ENCODE assay signal across 16 cellular contexts in the genomic region with DNA sequence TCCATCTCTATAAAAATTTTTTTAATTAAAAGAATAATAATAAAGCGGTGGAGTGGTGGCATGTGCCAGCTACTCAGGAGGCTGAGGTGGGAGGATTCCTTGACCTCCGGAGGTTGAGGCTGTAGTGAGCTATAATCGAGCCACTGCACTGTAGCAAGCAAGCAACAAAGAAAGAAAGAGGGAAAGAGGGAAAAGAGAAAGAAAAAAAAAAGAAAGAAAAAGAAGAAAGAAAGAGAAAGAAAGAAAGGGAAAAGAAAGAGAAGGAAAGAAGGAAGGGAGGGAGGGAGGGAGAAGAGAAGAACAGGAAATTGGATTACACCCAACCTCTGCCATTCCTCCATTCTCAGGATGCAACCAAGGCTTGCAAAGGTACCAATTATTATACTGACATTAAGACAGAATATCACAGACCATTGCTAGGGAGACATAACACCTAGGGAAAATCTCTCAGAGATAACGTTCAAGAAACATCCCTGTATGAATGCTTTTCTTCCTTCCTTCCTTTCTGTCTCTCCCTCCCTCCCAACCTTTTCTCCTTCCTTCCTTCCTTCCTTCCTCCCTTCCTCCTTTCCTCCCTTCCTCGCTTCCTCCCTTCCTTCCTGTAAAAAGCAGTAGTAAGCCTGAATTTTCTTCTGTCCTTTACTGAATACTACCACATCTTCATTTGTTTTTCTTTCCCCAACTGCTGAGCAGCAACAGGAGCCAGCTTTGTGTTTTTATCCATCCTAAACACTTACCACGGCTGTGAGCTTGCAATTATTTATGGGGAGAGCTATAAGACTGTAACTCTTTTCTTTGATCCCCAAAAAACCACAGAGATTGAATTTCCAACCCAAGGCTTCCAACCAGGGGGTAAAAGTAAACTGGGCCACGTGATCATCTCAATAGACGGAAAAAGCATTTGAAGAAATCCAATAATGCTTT. TPM values are rescaled to one million over a fixed set of nuclear protein-coding genes. Genes with fewer than 3 reads are reported as not detected.
DNase-seq lines count a peak whose midpoint lies in the region; ATAC-seq and TF ChIP-seq lines count a peak whose summit lies in the region.
"Had no signal": no experiment of that assay in that cellular context is flagged by ENCODE, and none has a peak within 500 bp of the region (broad histone marks: within the 10 kb centered on the region; RNA-seq: fewer than 3 reads in every experiment).

No MANE protein-coding gene starts in this region.

- no peak for TF ChIP-seq CTCF in endothelial cell (IDR thresholded peaks at IDR 0.05; ENCODE audit: unreplicated experiment)
- no peak for TF ChIP-seq CTCF in neutrophil (IDR thresholded peaks at IDR 0.05)

- peak overlapping the region; percentile 45 for H3K4me3 Mint-ChIP-seq in activated T-cell treated with anti-CD3 and anti-CD28 coated beads, Interleukin-2, amount 50 U/mL, for 4 hours
- peak overlapping the region; percentile 9 to 95 (median 89) for H3K4me3 Mint-ChIP-seq in CD8-positive, alpha-beta memory T cell
- H3K4me3 Mint-ChIP-seq in endothelial cell (ENCODE audit: unreplicated experiment), result peak overlapping the region; percentile 52

- H3K27me3 Mint-ChIP-seq in activated T-cell treated with anti-CD3 and anti-CD28 coated beads, Interleukin-2, amount 50 U/mL, for 4 hours (ENCODE audit: low read depth), result no peaks in the 10 kb centered on the region
- H3K27me3 Mint-ChIP-seq in CD8-positive, alpha-beta memory T cell, result peaks cover 0 to 2% of the 10 kb centered on the region in 2 donors
- peaks cover 3% of the 10 kb centered on the region for H3K27me3 Mint-ChIP-seq in endothelial cell (ENCODE audit: unreplicated experiment)

- H3K4me1 ChIP-seq in CD8-positive, alpha-beta memory T cell (ENCODE audit: insufficient read depth, low read length), result peaks cover 22% of the 10 kb centered on the region
- H3K4me1 ChIP-seq in neutrophil (ENCODE audit: control insufficient read depth in 1 of 2, insufficient read depth in 1 of 2, low read depth in 1 of 2, low read length in 1 of 2), result peaks cover 43 to 51% of the 10 kb centered on the region in 2 experiments

- H3K27ac Mint-ChIP-seq in CD8-positive, alpha-beta memory T cell, result peak overlapping the region in 6 of 8 donors; percentile 27 to 99 (median 74)
- H3K27ac Mint-ChIP-seq in endothelial cell (ENCODE audit: unreplicated experiment), result no peak overlapping the region

- H3K9me3 ChIP-seq in CD8-positive, alpha-beta memory T cell (ENCODE audit: low read length), result no peaks in the 10 kb centered on the region
- H3K9me3 ChIP-seq in neutrophil, result no peaks in the 10 kb centered on the region

- H3K27ac ChIP-seq in CD8-positive, alpha-beta memory T cell (ENCODE audit: low read depth, low read length), result no peak overlapping the region
- H3K27ac ChIP-seq in neutrophil, result peak overlapping the region; percentile 99

- DNase-seq in activated T-cell treated with anti-CD3 and anti-CD28 coated beads, Interleukin-2, amount 50 U/mL, for 4 hours, result no peak
- DNase-seq in activated T-cell treated with anti-CD3 and anti-CD28 coated beads, Interleukin-2, amount 50 U/mL, for 1 hour, result no peak
- DNase-seq in CD8-positive, alpha-beta memory T cell, result no peak
- DNase-seq in endothelial cell (ENCODE audit: low spot score), result no peak
- no peak for DNase-seq in KG1 (lab: John Stamatoyannopoulos, UW)
- no peak for DNase-seq in SIG-M5 treated with dmso at 0.1 percent for 504 hours (lab: John Stamatoyannopoulos, UW; ENCODE audit: unreplicated experiment)
- DNase-seq: activated CD4-positive, alpha-beta T cell treated with anti-CD3 and anti-CD28 coated beads, Interleukin-2, amount 50 U/mL, for 1 hour; activated CD8-positive, alpha-beta memory T cell treated with anti-CD3 and anti-CD28 coated beads, Interleukin-2, amount 50 U/mL, for 4 hours; activated naive CD4-positive, alpha-beta T cell treated with Interleukin-2 at 50 U/mL for 16 hours; mesendoderm; NCI-H1436; NCI-H526 treated with DMSO at 0.1 percent for 48 hours; SW 1271 had no signal

- H3K27me3 ChIP-seq in CD8-positive, alpha-beta memory T cell (ENCODE audit: insufficient read depth, low read length, poor library complexity, severe bottlenecking), result no peaks in the 10 kb centered on the region
- H3K27me3 ChIP-seq in neutrophil, result no peaks in the 10 kb centered on the region
- H3K27me3 ChIP-seq: right atrium auricular region had no signal

- H3K4me3 ChIP-seq in CD8-positive, alpha-beta memory T cell (ENCODE audit: low read length), result no peak overlapping the region
- H3K4me3 ChIP-seq in neutrophil (ENCODE audit: low read depth in 1 of 2, low read length in 1 of 2), result peak overlapping the region; percentile 93 to 94

- POLR2A ChIA-PET in CD8-positive, alpha-beta memory T cell (lab: Charles Lee), result interaction anchor here (0.6 to 1.6 kb wide), 4 partner anchors 31 to 127 kb away, joined by 3 to 13 read pairs (median 4); no protein-coding TSS in a partner anchor

- no peak for ATAC-seq in activated T-cell treated with anti-CD3 and anti-CD28 coated beads, Interleukin-2, amount 50 U/mL, for 4 hours
- no peak for ATAC-seq in GM18505 (IDR thresholded peaks at IDR 0.05; ENCODE audit: unreplicated experiment)

- no peak for TF ChIP-seq POLR2A in GM18505 (IDR thresholded peaks at IDR 0.05; ENCODE audit: borderline replicate concordance, extremely low read depth, insufficient read depth, insufficient read length)

- CTCF ChIA-PET in CD8-positive, alpha-beta memory T cell (lab: Charles Lee), result interaction anchor here (0.7 to 1.5 kb wide), 7 partner anchors 10 to 239 kb away, joined by 3 to 8 read pairs (median 3); a partner anchor contains a TSS

- no peaks in the 10 kb centered on the region for H3K36me3 Mint-ChIP-seq in activated T-cell treated with anti-CD3 and anti-CD28 coated beads, Interleukin-2, amount 50 U/mL, for 4 hours (ENCODE audit: insufficient read depth)
- peaks cover 0 to 28% (median 0%) of the 10 kb centered on the region in 3 donors for H3K36me3 Mint-ChIP-seq in CD8-positive, alpha-beta memory T cell
- peaks cover 3% of the 10 kb centered on the region for H3K36me3 Mint-ChIP-seq in endothelial cell (ENCODE audit: low read depth, unreplicated experiment)

- no peaks in the 10 kb centered on the region for H3K36me3 ChIP-seq in CD8-positive, alpha-beta memory T cell (ENCODE audit: insufficient read depth, low read length)
- no peaks in the 10 kb centered on the region for H3K36me3 ChIP-seq in neutrophil
- H3K36me3 ChIP-seq: right atrium auricular region had no signal

- H3K9me3 Mint-ChIP-seq in activated T-cell treated with anti-CD3 and anti-CD28 coated beads, Interleukin-2, amount 50 U/mL, for 4 hours, result no peaks in the 10 kb centered on the region
- H3K9me3 Mint-ChIP-seq in CD8-positive, alpha-beta memory T cell, result peaks cover 0 to 1% (median 0%) of the 10 kb centered on the region in 5 donors
- H3K9me3 Mint-ChIP-seq in endothelial cell (ENCODE audit: unreplicated experiment), result no peaks in the 10 kb centered on the region

- peaks cover 28% of the 10 kb centered on the region for H3K4me1 Mint-ChIP-seq in activated T-cell treated with anti-CD3 and anti-CD28 coated beads, Interleukin-2, amount 50 U/mL, for 4 hours (ENCODE audit: low read depth)
- H3K4me1 Mint-ChIP-seq in CD8-positive, alpha-beta memory T cell, result peaks cover 27 to 36% (median 30%) of the 10 kb centered on the region in 3 donors
- peaks cover 22% of the 10 kb centered on the region for H3K4me1 Mint-ChIP-seq in endothelial cell (ENCODE audit: unreplicated experiment)

RNA-seq across cellular contexts. Expression of a gene that starts 1.9 kb away (rescaled TPM):
- 100 to 1,000 TPM in 2 of 3 donors, 10 to 100 TPM in 1; 68.4 to 127 (median 103) TPM for total RNA-seq in activated T-cell treated with anti-CD3 and anti-CD28 coated beads, Interleukin-2, amount 50 U/mL, for 4 hours
- 100 to 1,000 TPM; 199 to 201 TPM for total RNA-seq in CD8-positive, alpha-beta memory T cell
- polyA plus RNA-seq in CD8-positive, alpha-beta memory T cell, result 629 TPM
- total RNA-seq in endothelial cell (ENCODE audit: unreplicated experiment), result 70.9 TPM
